Comparison of ENCODE assay signal across 27 cellular contexts in genomic region chr20:40433341-40433861, GRCh38.
"Had no signal": no experiment of that assay in that cellular context is flagged by ENCODE, and none has a peak within 500 bp of the region (broad histone marks: within the 10 kb centered on the region; RNA-seq: fewer than 3 reads in every experiment).

No MANE protein-coding gene starts in this region.

- H3K4me3 Mint-ChIP-seq: activated B cell treated with CpG ODN at 0.5 μM for 24 hours; activated naive CD8-positive, alpha-beta T cell; activated T-cell treated with anti-CD3 and anti-CD28 coated beads, Interleukin-2, amount 50 U/mL, for 4 hours; central memory CD8-positive, alpha-beta T cell; naive B cell; stimulated activated naive CD8-positive, alpha-beta T cell treated with anti-CD3 and anti-CD28 coated beads, Interleukin-15, Interleukin-2, amounts not matched to agents 100 ng/mL and 50 ng/mL, for 24 hours; T-helper 17 cell had no signal

- H3K4me1 Mint-ChIP-seq: activated B cell treated with CpG ODN at 0.5 μM for 24 hours; central memory CD8-positive, alpha-beta T cell; naive B cell; T-helper 17 cell had no signal

- DNase-seq: activated B cell treated with CpG ODN at 0.5 μM for 24 hours; activated CD4-positive, alpha-beta T cell treated with anti-CD3 and anti-CD28 coated beads for 4 hours; activated CD4-positive, alpha-beta T cell treated with anti-CD3 and anti-CD28 coated beads, Interleukin-2, amount 50 U/mL, for 48 hours; activated CD8-positive, alpha-beta memory T cell treated with anti-CD3 and anti-CD28 coated beads, Interleukin-2, amount 50 U/mL, for 48 hours; activated naive CD4-positive, alpha-beta T cell; activated T-cell treated with anti-CD3 and anti-CD28 coated beads, Interleukin-2, amount 50 U/mL, for 4 hours; adrenal gland; colonic mucosa; heart right ventricle; left colon; mesendoderm; mucosa of descending colon; naive B cell; ovary; stimulated activated CD4-positive, alpha-beta T cell treated with anti-CD3 and anti-CD28 coated beads, Interleukin-4, amount 100 ng/mL, for 24 hours; substantia nigra; T-helper 17 cell; tibial artery had no signal

- H3K9me3 Mint-ChIP-seq: activated B cell treated with CpG ODN at 0.5 μM for 24 hours; activated T-cell treated with anti-CD3 and anti-CD28 coated beads, Interleukin-2, amount 50 U/mL, for 4 hours; activated T-helper 2 cell treated with anti-CD3 and anti-CD28 coated beads, Interferon-gamma antibody, Interleukin-2, Interleukin-4, amounts not matched to agents 10 μg/mL and 5 μg/mL and 100 μg/mL, durations not matched to agents 14 hours and 24 hours and 36 hours; central memory CD8-positive, alpha-beta T cell; stimulated activated naive CD8-positive, alpha-beta T cell treated with anti-CD3 and anti-CD28 coated beads, Interleukin-15, Interleukin-2, amounts not matched to agents 100 ng/mL and 50 ng/mL, for 24 hours had no signal

- H3K36me3 ChIP-seq: adrenal gland, colonic mucosa, heart right ventricle, ovary, prostate gland, right atrium auricular region, tibial artery had no signal

- H3K27ac ChIP-seq: adrenal gland, colonic mucosa, heart right ventricle, ovary, prostate gland, right atrium auricular region, tibial artery had no signal

- ATAC-seq: activated T-cell treated with anti-CD3 and anti-CD28 coated beads, Interleukin-2, amount 50 U/mL, for 4 hours; heart right ventricle; left colon; mucosa of descending colon; T-helper 17 cell had no signal

- FAIRE-seq: astrocyte, keratinocyte, urothelium cell line had no signal

- H3K4me3 ChIP-seq: adrenal gland, colonic mucosa, heart right ventricle, mucosa of descending colon, ovary, prostate gland, right atrium auricular region, tibial artery had no signal

- H3K4me1 ChIP-seq: adrenal gland, colonic mucosa, prostate gland, right atrium auricular region, tibial artery had no signal

- H3K27me3 ChIP-seq: adrenal gland, colonic mucosa, heart right ventricle, ovary, right atrium auricular region, tibial artery had no signal

- H3K27ac Mint-ChIP-seq: activated B cell treated with CpG ODN at 0.5 μM for 24 hours; activated naive CD8-positive, alpha-beta T cell; activated T-helper 2 cell treated with anti-CD3 and anti-CD28 coated beads, Interferon-gamma antibody, Interleukin-2, Interleukin-4, amounts not matched to agents 10 μg/mL and 5 μg/mL and 100 μg/mL, durations not matched to agents 14 hours and 24 hours and 36 hours; naive B cell; stimulated activated naive CD8-positive, alpha-beta T cell treated with anti-CD3 and anti-CD28 coated beads, Interleukin-15, Interleukin-2, amounts not matched to agents 100 ng/mL and 50 ng/mL, for 24 hours; T-helper 17 cell had no signal

- H3K27me3 Mint-ChIP-seq: activated B cell treated with CpG ODN at 0.5 μM for 24 hours had no signal

- H3K9me3 ChIP-seq: adrenal gland, colonic mucosa, heart right ventricle, mucosa of descending colon, ovary, prostate gland, right atrium auricular region, tibial artery had no signal

- H3K36me3 Mint-ChIP-seq: activated naive CD8-positive, alpha-beta T cell; naive B cell had no signal
